8 cellular contexts compared by ENCODE assay signal in the genomic region with DNA sequence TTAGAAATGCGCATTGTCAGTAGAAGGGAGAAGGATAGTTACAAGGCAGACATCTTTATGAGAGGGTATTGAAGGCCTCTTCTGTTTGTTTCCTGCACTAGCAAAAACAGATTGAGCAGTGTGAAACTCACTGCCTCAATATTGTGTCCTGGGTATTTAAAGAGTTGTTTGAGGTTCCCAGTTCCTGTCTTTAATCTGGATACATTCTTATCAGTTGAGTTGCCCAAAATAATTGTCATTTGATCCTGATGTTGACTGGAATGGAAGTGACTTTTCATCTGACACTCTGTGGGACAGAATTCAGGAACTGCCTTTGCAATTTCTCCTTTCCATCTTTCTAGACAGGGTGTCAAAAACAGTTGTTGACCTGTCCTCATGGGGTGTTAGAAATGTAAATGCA. TPM values are rescaled to one million over a fixed set of nuclear protein-coding genes. Genes with fewer than 3 reads are reported as not detected.
DNase-seq lines count a peak whose midpoint lies in the region; ATAC-seq and TF ChIP-seq lines count a peak whose summit lies in the region.

No MANE protein-coding gene starts in this region.

- H3K4me3 ChIP-seq in AG04449 (ENCODE audit: low read depth, low read length) = peak overlapping the region; percentile 78; the same call in 1 of the 2 replicates
- 0 out of 2 replicates have a peak overlapping the region, but pooled peaks have one; percentile 80 for H3K4me3 ChIP-seq in IMR-90 (ENCODE audit: insufficient read depth, low read depth, low read length)

- TF ChIP-seq CTCF in AG04449 (IDR thresholded peaks at IDR 0.05; ENCODE audit: insufficient read depth, low read length, missing control alignments) (no peak), IMR-90 (conservative IDR thresholded peaks at IDR 0.05; ENCODE audit: low read depth, low read length) (no peak)

- no peak overlapping the region for H2AFZ ChIP-seq in IMR-90 (replicated peaks; ENCODE audit: low read length, poor library complexity)

- dilution Hi-C loops in IMR-90 (cut with HindIII; ENCODE audit: low sequenced_read_pairs, unreplicated experiment) = no loop called here

- peak overlapping the region; percentile 78 for H3K4me3 Mint-ChIP-seq in central memory CD8-positive, alpha-beta T cell
- peak overlapping the region; percentile 92 for H3K4me3 Mint-ChIP-seq in natural killer cell treated with Interleukin-12 subunit alpha and Interleukin-12 subunit beta and Interleukin-15 and Interleukin-18, amount 100 ng/mL, for 72 hours
- H3K4me3 Mint-ChIP-seq in activated CD8-positive, alpha-beta memory T cell treated with anti-CD3 and anti-CD28 coated beads, Interleukin-2, amount 10 ng/mL, durations not matched to agents 7 days and 5 days = no peak overlapping the region

- H3K9me3 Mint-ChIP-seq in central memory CD8-positive, alpha-beta T cell = no peaks in the 10 kb centered on the region
- H3K9me3 Mint-ChIP-seq in natural killer cell treated with Interleukin-12 subunit alpha and Interleukin-12 subunit beta and Interleukin-15 and Interleukin-18, amount 100 ng/mL, for 72 hours = no peaks in the 10 kb centered on the region
- H3K9me3 Mint-ChIP-seq in activated CD8-positive, alpha-beta memory T cell treated with anti-CD3 and anti-CD28 coated beads, Interleukin-2, amount 10 ng/mL, durations not matched to agents 7 days and 5 days (ENCODE audit: low read depth) = no peaks in the 10 kb centered on the region

- H3K79me1 ChIP-seq in IMR-90 (ENCODE audit: low read depth in 1 of 2, low read length in 2 of 2) = peaks cover 7 to 51% of the 10 kb centered on the region in 2 experiments; a peak in 2 of 4 replicates

- H3K27me3 Mint-ChIP-seq in central memory CD8-positive, alpha-beta T cell = peaks cover 21% of the 10 kb centered on the region
- peaks cover 20 to 26% of the 10 kb centered on the region in 2 donors for H3K27me3 Mint-ChIP-seq in natural killer cell treated with Interleukin-12 subunit alpha and Interleukin-12 subunit beta and Interleukin-15 and Interleukin-18, amount 100 ng/mL, for 72 hours
- H3K27me3 Mint-ChIP-seq in activated CD8-positive, alpha-beta memory T cell treated with anti-CD3 and anti-CD28 coated beads, Interleukin-2, amount 10 ng/mL, durations not matched to agents 7 days and 5 days = peaks cover 30% of the 10 kb centered on the region

- peaks cover 3% of the 10 kb centered on the region; the same call in 1 of the 2 replicates for H3K36me3 ChIP-seq in IMR-90 (ENCODE audit: control insufficient read depth, insufficient read depth, low read length)

- intact Hi-C loops in IMR-90 (cut with micrococcal nuclease) = no loop called here

- peaks cover 17% of the 10 kb centered on the region for H4K20me1 ChIP-seq in IMR-90 (ENCODE audit: insufficient read depth, low read length)

- in situ Hi-C loops in IMR-90 (cut with MboI; ENCODE audit: low sequenced_read_pairs) = no loop called here

- no peak for TF ChIP-seq POLR2A in IMR-90 (IDR thresholded peaks at IDR 0.05; ENCODE audit: low read depth, low read length)

- no peak overlapping the region for H4K91ac ChIP-seq in IMR-90 (ENCODE audit: insufficient read depth, low read depth, low read length)

- no peaks in the 10 kb centered on the region for H3K9me3 ChIP-seq in IMR-90 (ENCODE audit: control insufficient read depth, insufficient read depth, low read length)

- H4K5ac ChIP-seq in IMR-90 (ENCODE audit: low read depth, low read length) = no peak overlapping the region

- H2BK20ac ChIP-seq in IMR-90 (ENCODE audit: low read depth, low read length) = no peak overlapping the region

- H4K8ac ChIP-seq in IMR-90 (ENCODE audit: low read depth in 2 of 2, low read length in 2 of 2) = no peak overlapping the region

- ATAC-seq in IMR-90 (ENCODE audit: low read depth) (no peak), HG02678 (IDR thresholded peaks at IDR 0.05; ENCODE audit: unreplicated experiment) (no peak)
- ATAC-seq in central memory CD8-positive, alpha-beta T cell (replicated peaks; ENCODE audit: extremely low read depth, poor library complexity, severe bottlenecking) = no peak
- ATAC-seq in natural killer cell treated with Interleukin-12 subunit alpha and Interleukin-12 subunit beta and Interleukin-15 and Interleukin-18, amount 100 ng/mL, for 72 hours = no peak
- ATAC-seq in activated CD8-positive, alpha-beta memory T cell treated with anti-CD3 and anti-CD28 coated beads, Interleukin-2, amount 10 ng/mL, durations not matched to agents 7 days and 5 days = no peak

- TF ChIP-seq RAD21 in IMR-90 (IDR thresholded peaks at IDR 0.05; ENCODE audit: low read length) = no peak

- H3K9me1 ChIP-seq in IMR-90 (ENCODE audit: insufficient read depth, low read length) = peaks cover 10% of the 10 kb centered on the region

- peak overlapping the region; percentile 71 for H3K4me2 ChIP-seq in IMR-90 (ENCODE audit: low read depth, low read length)

- H3K56ac ChIP-seq in IMR-90 (ENCODE audit: extremely low read depth, insufficient read depth, low read length) = no peak overlapping the region

- H3K4me1 Mint-ChIP-seq in central memory CD8-positive, alpha-beta T cell = peaks cover 42% of the 10 kb centered on the region
- peaks cover 38 to 42% of the 10 kb centered on the region in 2 donors for H3K4me1 Mint-ChIP-seq in natural killer cell treated with Interleukin-12 subunit alpha and Interleukin-12 subunit beta and Interleukin-15 and Interleukin-18, amount 100 ng/mL, for 72 hours (ENCODE audit: low read depth in 2 of 2)
- peaks cover 40% of the 10 kb centered on the region for H3K4me1 Mint-ChIP-seq in activated CD8-positive, alpha-beta memory T cell treated with anti-CD3 and anti-CD28 coated beads, Interleukin-2, amount 10 ng/mL, durations not matched to agents 7 days and 5 days

- peaks cover 12% of the 10 kb centered on the region for H3K4me1 ChIP-seq in IMR-90 (ENCODE audit: control insufficient read depth, insufficient read depth, low read length)

- peaks cover 3% of the 10 kb centered on the region for H3K36me3 Mint-ChIP-seq in central memory CD8-positive, alpha-beta T cell (ENCODE audit: insufficient read depth)
- peaks cover 4% of the 10 kb centered on the region for H3K36me3 Mint-ChIP-seq in natural killer cell treated with Interleukin-12 subunit alpha and Interleukin-12 subunit beta and Interleukin-15 and Interleukin-18, amount 100 ng/mL, for 72 hours
- H3K36me3 Mint-ChIP-seq in activated CD8-positive, alpha-beta memory T cell treated with anti-CD3 and anti-CD28 coated beads, Interleukin-2, amount 10 ng/mL, durations not matched to agents 7 days and 5 days = peaks cover 2% of the 10 kb centered on the region

- H2BK120ac ChIP-seq in IMR-90 (ENCODE audit: low read depth, low read length) = no peak overlapping the region

- CTCF ChIA-PET in AG04449 (lab: Yijun Ruan, JAX) (interaction anchor here (1.1 to 1.7 kb wide), 9 partner anchors 8 to 148 kb away, joined by 3 to 9 read pairs (median 5); no protein-coding TSS in a partner anchor), IMR-90 (lab: Yijun Ruan, JAX) (interaction anchor here (0.6 to 1.4 kb wide), 4 partner anchors 18 to 216 kb away, joined by 3 read pairs; no protein-coding TSS in a partner anchor)
- CTCF ChIA-PET in activated CD8-positive, alpha-beta memory T cell treated with anti-CD3 and anti-CD28 coated beads, Interleukin-2, amount 10 ng/mL, durations not matched to agents 7 days and 5 days (lab: Charles Lee) = interaction anchor here (1.0 to 2.0 kb wide), 6 partner anchors 9 to 119 kb away, joined by 3 to 5 read pairs (median 4); no protein-coding TSS in a partner anchor

- no peak overlapping the region for H2AK9ac ChIP-seq in IMR-90 (replicated peaks; ENCODE audit: low read depth, low read length, poor library complexity)

- no peak overlapping the region for H3K14ac ChIP-seq in IMR-90 (replicated peaks; ENCODE audit: low read depth, low read length)

- H2BK5ac ChIP-seq in IMR-90 (ENCODE audit: low read depth, low read length, poor library complexity, severe bottlenecking) = peak overlapping the region; percentile 9

- BruUV-seq in IMR-90 (replicated peaks; lab: Mats Ljungman, UMichigan) = no TSS peak

- no peak overlapping the region for H3K18ac ChIP-seq in IMR-90 (ENCODE audit: low read depth, low read length)

- H3K9ac ChIP-seq in IMR-90 (ENCODE audit: low read depth, low read length) = no peak overlapping the region

- H3K23ac ChIP-seq in IMR-90 (ENCODE audit: low read depth, low read length) = no peak overlapping the region; the same call in 1 of the 2 replicates

- H3K4ac ChIP-seq in IMR-90 (ENCODE audit: low read depth, low read length) = no peak overlapping the region

- no peak overlapping the region for H2AK5ac ChIP-seq in IMR-90 (ENCODE audit: low read depth, low read length)

- DNase-seq in AG04449 (ENCODE audit: low read depth, low spot score) (no peak), IMR-90 (no peak), glomerular visceral epithelial cell (ENCODE audit: extremely low spot score) (no peak)
- DNase-seq in central memory CD8-positive, alpha-beta T cell (ENCODE audit: low spot score in 2 of 2) = no peak
- DNase-seq in natural killer cell treated with Interleukin-12 subunit alpha and Interleukin-12 subunit beta and Interleukin-15 and Interleukin-18, amount 100 ng/mL, for 72 hours (ENCODE audit: low spot score) = no peak
- no peak for DNase-seq in stimulated activated CD4-positive, alpha-beta T cell treated with anti-CD3 and anti-CD28 coated beads, Interleukin-15, amount 100 ng/mL, for 24 hours
- DNase-seq in activated CD8-positive, alpha-beta memory T cell treated with anti-CD3 and anti-CD28 coated beads, Interleukin-2, amount 10 ng/mL, durations not matched to agents 7 days and 5 days = no peak

- POLR2A ChIA-PET in AG04449 (lab: Yijun Ruan, JAX) = interaction anchor here (1.5 kb wide), 1 partner anchor 37 kb away, joined by 7 read pairs; a partner anchor contains a TSS
- POLR2A ChIA-PET in IMR-90 (lab: Charles Lee; ENCODE audit: unreplicated experiment) = no interaction called here

- H3K27me3 ChIP-seq in IMR-90 (ENCODE audit: control insufficient read depth, insufficient read depth, low read length) = no peaks in the 10 kb centered on the region

- no peak overlapping the region for H3K27ac Mint-ChIP-seq in central memory CD8-positive, alpha-beta T cell (ENCODE audit: low read depth)
- H3K27ac Mint-ChIP-seq in natural killer cell treated with Interleukin-12 subunit alpha and Interleukin-12 subunit beta and Interleukin-15 and Interleukin-18, amount 100 ng/mL, for 72 hours = peak overlapping the region in 1 of 2 donors; percentile 5
- H3K27ac Mint-ChIP-seq in activated CD8-positive, alpha-beta memory T cell treated with anti-CD3 and anti-CD28 coated beads, Interleukin-2, amount 10 ng/mL, durations not matched to agents 7 days and 5 days = no peak overlapping the region

- H3K27ac ChIP-seq in IMR-90 (ENCODE audit: insufficient read depth, low read length) = no peak overlapping the region

- H2BK15ac ChIP-seq in IMR-90 (ENCODE audit: low read depth, low read length) = no peak overlapping the region

- WGBS in IMR-90 (ENCODE audit: extremely low coverage in 2 of 2, insufficient read length in 1 of 2), 2 experiments = 83% methylated on average over 1 of the region's 1 CpG; no CpG with 5 or more reads in 1 of the 2 experiments

RNA-seq across cellular contexts. Expression of a gene that starts 1.7 kb away (rescaled TPM):
- 18.8 and 23.6 TPM in 2 replicates for total RNA-seq in IMR-90 (2012; rRNA removed)
- 34.0 and 36.2 TPM in 2 replicates for polyA plus RNA-seq in IMR-90 (2012; rRNA removed)
- 24.2 and 40.8 TPM in 2 replicates for polyA plus RNA-seq in IMR-90 (2012; cell fraction: cytosol; rRNA removed)
- 174 and 188 TPM in 2 replicates for polyA plus RNA-seq in IMR-90 (2012; cell fraction: nucleus; rRNA removed; ENCODE audit: low replicate concordance)
- total RNA-seq in natural killer cell treated with Interleukin-12 subunit alpha and Interleukin-12 subunit beta and Interleukin-15 and Interleukin-18, amount 100 ng/mL, for 72 hours = 10 to 100 TPM in 1 of 2 donors, 1 to 10 TPM in 1; 6.7 to 13.9 TPM
- 1 to 10 TPM; 4.6 to 6.0 TPM for total RNA-seq in activated CD8-positive, alpha-beta memory T cell treated with anti-CD3 and anti-CD28 coated beads, Interleukin-2, amount 10 ng/mL, durations not matched to agents 7 days and 5 days

RNA-seq across cellular contexts. Expression of a gene that starts 37.3 kb away (rescaled TPM):
- 556 and 644 TPM in 2 replicates for total RNA-seq in IMR-90 (2012; rRNA removed)
- 491 and 533 TPM in 2 replicates for polyA plus RNA-seq in IMR-90 (2012; rRNA removed)
- polyA plus RNA-seq in IMR-90 (2012; cell fraction: cytosol; rRNA removed) = 401 and 422 TPM in 2 replicates
- polyA plus RNA-seq in IMR-90 (2012; cell fraction: nucleus; rRNA removed; ENCODE audit: low replicate concordance) = 174 and 195 TPM in 2 replicates
- under 1 TPM in 1 of 2 donors, not detected in 1; 0.17 TPM for total RNA-seq in natural killer cell treated with Interleukin-12 subunit alpha and Interleukin-12 subunit beta and Interleukin-15 and Interleukin-18, amount 100 ng/mL, for 72 hours
- 1 to 10 TPM in 1 of 2 experiments, under 1 TPM in 1; 0.66 to 1.3 TPM for total RNA-seq in activated CD8-positive, alpha-beta memory T cell treated with anti-CD3 and anti-CD28 coated beads, Interleukin-2, amount 10 ng/mL, durations not matched to agents 7 days and 5 days

Comparison
In these comparisons a context has a peak if more than half of its experiments do, and no peak if none do; other contexts are left out.
1. RNA of a gene that starts 37.3 kb away (total RNA-seq): 556 to 644 TPM in IMR-90; 0.66 to 1.3 TPM in activated CD8-positive, alpha-beta memory T cell treated with anti-CD3 and anti-CD28 coated beads, Interleukin-2, amount 10 ng/mL, durations not matched to agents 7 days and 5 days and 0.17 TPM in natural killer cell treated with Interleukin-12 subunit alpha and Interleukin-12 subunit beta and Interleukin-15 and Interleukin-18, amount 100 ng/mL, for 72 hours; every median in the first group is over 100 times any median in the second.